Comparison of ENCODE assay signal across 1 cellular context in the genomic region with DNA sequence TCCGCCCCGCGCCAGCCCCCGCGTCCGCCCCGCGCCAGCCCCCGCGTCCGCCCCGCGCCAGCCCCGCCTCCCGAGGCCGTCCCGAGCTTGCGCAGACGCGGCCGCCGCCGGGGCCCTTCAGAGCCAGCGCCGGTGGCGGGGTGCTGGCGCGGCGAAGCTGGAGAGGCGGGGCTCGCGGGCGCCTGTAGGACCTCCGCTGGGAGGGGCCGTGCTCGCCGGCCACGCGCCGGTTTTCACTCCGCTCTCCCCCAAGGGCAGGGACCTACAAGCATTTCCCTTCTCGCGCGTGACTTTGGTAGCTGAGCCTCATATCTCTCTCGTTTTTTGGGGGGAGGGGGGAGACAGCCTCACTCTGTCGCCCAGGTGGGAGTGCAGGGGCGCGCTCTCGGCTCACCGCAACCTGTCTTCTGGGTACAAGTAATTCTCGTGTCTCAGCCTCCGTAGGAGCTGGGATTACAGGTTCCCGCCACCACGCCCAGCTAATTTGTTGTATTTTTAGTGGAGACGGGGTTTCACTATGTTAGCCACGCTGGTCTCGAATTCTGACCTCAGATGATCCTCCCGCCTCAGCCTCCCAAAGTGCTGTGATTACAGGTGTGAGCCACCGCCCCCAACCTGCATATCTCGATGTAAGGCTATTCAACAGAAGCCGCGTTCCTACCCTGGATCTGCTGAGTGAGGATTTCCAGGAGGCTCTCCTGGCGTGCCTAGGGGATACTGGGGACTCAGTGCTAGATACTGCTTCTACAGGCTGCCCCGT.
A peak's percentile ranks its signal among the peaks of the same experiment; 100 is the strongest.
TF ChIP-seq lines count a peak whose summit lies in the region.

Gene ZNF514 (minus strand): TSS at position 159 of the 760 bp plus-strand sequence. CDS start 6,595 bp downstream, outside the sequence.

TF ChIP-seq in SK-N-SH, 30 proteins besides CTCF, POLR2A, EP300 and RAD21 (continued from another document):
- TF ChIP-seq, protein P1, sequence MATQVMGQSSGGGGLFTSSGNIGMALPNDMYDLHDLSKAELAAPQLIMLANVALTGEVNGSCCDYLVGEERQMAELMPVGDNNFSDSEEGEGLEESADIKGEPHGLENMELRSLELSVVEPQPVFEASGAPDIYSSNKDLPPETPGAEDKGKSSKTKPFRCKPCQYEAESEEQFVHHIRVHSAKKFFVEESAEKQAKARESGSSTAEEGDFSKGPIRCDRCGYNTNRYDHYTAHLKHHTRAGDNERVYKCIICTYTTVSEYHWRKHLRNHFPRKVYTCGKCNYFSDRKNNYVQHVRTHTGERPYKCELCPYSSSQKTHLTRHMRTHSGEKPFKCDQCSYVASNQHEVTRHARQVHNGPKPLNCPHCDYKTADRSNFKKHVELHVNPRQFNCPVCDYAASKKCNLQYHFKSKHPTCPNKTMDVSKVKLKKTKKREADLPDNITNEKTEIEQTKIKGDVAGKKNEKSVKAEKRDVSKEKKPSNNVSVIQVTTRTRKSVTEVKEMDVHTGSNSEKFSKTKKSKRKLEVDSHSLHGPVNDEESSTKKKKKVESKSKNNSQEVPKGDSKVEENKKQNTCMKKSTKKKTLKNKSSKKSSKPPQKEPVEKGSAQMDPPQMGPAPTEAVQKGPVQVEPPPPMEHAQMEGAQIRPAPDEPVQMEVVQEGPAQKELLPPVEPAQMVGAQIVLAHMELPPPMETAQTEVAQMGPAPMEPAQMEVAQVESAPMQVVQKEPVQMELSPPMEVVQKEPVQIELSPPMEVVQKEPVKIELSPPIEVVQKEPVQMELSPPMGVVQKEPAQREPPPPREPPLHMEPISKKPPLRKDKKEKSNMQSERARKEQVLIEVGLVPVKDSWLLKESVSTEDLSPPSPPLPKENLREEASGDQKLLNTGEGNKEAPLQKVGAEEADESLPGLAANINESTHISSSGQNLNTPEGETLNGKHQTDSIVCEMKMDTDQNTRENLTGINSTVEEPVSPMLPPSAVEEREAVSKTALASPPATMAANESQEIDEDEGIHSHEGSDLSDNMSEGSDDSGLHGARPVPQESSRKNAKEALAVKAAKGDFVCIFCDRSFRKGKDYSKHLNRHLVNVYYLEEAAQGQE (IDR thresholded peaks at IDR 0.05; ENCODE audit: low read depth, low read length), result no peak
- TF ChIP-seq EZH2phosphoT487 (IDR thresholded peaks at IDR 0.05; ENCODE audit: borderline replicate concordance, low read depth) (no peak), NRF1 (IDR thresholded peaks at IDR 0.05; ENCODE audit: low read depth, low read length) (peak; percentile 71), RXRA (IDR thresholded peaks at IDR 0.05; ENCODE audit: borderline replicate concordance, low read depth) (no peak), TEAD4 (IDR thresholded peaks at IDR 0.05; ENCODE audit: borderline replicate concordance, insufficient read depth) (no peak)
